In genomic region chr12:113250045-113250444, GRCh38 we compare ENCODE assay signal across 27 cellular contexts. TPM values are rescaled to one million over a fixed set of nuclear protein-coding genes. Genes with fewer than 3 reads are reported as not detected.
A peak's percentile ranks its signal among the peaks of the same experiment; 100 is the strongest.
DNase-seq lines count a peak whose midpoint lies in the region; ATAC-seq and TF ChIP-seq lines count a peak whose summit lies in the region.
"Had no signal": no experiment of that assay in that cellular context is flagged by ENCODE, and none has a peak within 500 bp of the region (broad histone marks: within the 10 kb centered on the region; RNA-seq: fewer than 3 reads in every experiment).

No MANE protein-coding gene starts in this region.

- H3K4ac ChIP-seq in trophoblast cell (ENCODE audit: low read depth, low read length), result no peak overlapping the region

- H3K23ac ChIP-seq in trophoblast cell (ENCODE audit: low read length), result no peak overlapping the region

- H3K27ac ChIP-seq in left ventricle myocardium inferior (replicated peaks) (peak overlapping the region; percentile 99), trophoblast cell (ENCODE audit: low read depth, low read length) (no peak overlapping the region), thoracic aorta (peak overlapping the region; percentile 25 to 50)
- H3K27ac ChIP-seq: GM23248, HL-60, KMS-11, PC-9 had no signal

- WGBS in trophoblast cell (ENCODE audit: extremely low coverage, insufficient coverage, insufficient read length), result no CpG with 5 or more reads among the region's 6 CpGs

- ATAC-seq in thoracic aorta (ENCODE audit: insufficient number of reproducible peaks, low FRiP score, low read depth), result no peak
- ATAC-seq in activated T-helper 17 cell treated with anti-CD3 and anti-CD28 coated beads, Interleukin-2, amount 50 U/mL, for 72 hours (replicated peaks), result no peak
- no peak for ATAC-seq in GM21423 (IDR thresholded peaks at IDR 0.05; ENCODE audit: unreplicated experiment)

- intact Hi-C loops in left ventricle myocardium inferior (cut with micrococcal nuclease), result no loop called here
- intact Hi-C loops in cardiac septum (cut with DNase I), result no loop called here

- H3K79me2 ChIP-seq in trophoblast cell (ENCODE audit: control insufficient read depth, insufficient read depth, low read length, poor library complexity), result peaks cover 14% of the 10 kb centered on the region

- peak overlapping the region; percentile 31 for H4K91ac ChIP-seq in trophoblast cell (ENCODE audit: low read depth, low read length)

- no peak overlapping the region for H4K12ac ChIP-seq in trophoblast cell (ENCODE audit: low read depth, low read length)

- peaks cover 95% of the 10 kb centered on the region for H3K4me1 ChIP-seq in left ventricle myocardium inferior
- H3K4me1 ChIP-seq in trophoblast cell (ENCODE audit: control insufficient read depth in 1 of 2, insufficient read depth in 2 of 2, low read length in 2 of 2), result peaks cover 35 to 40% of the 10 kb centered on the region in 2 experiments
- peaks cover 27 to 55% of the 10 kb centered on the region in 2 donors for H3K4me1 ChIP-seq in thoracic aorta (ENCODE audit: control insufficient read depth in 1 of 2, low read depth in 2 of 2)
- H3K4me1 ChIP-seq: HAP-1 had no signal

- H3K14ac ChIP-seq in trophoblast cell (ENCODE audit: low read length), result no peak overlapping the region

- no peaks in the 10 kb centered on the region for H3K27me3 Mint-ChIP-seq in activated T-helper 17 cell treated with anti-CD3 and anti-CD28 coated beads, Interleukin-2, amount 50 U/mL, for 72 hours
- H3K27me3 Mint-ChIP-seq: CD8-positive, alpha-beta memory T cell; IgD-negative memory B cell had no signal

- peak overlapping the region; percentile 21 for H3K18ac ChIP-seq in trophoblast cell (ENCODE audit: low read length)

- no peak overlapping the region for H3K27ac Mint-ChIP-seq in activated T-helper 17 cell treated with anti-CD3 and anti-CD28 coated beads, Interleukin-2, amount 50 U/mL, for 72 hours
- H3K27ac Mint-ChIP-seq: CD8-positive, alpha-beta memory T cell; HFFc6; IgD-negative memory B cell had no signal

- H3K9me3 ChIP-seq in left ventricle myocardium inferior (replicated peaks) (peaks cover 16% of the 10 kb centered on the region), trophoblast cell (ENCODE audit: insufficient read depth, low read depth, low read length) (no peaks in the 10 kb centered on the region), thoracic aorta (no peaks in the 10 kb centered on the region)
- H3K9me3 ChIP-seq: BE2C, HAP-1 had no signal

- no peak overlapping the region for H2BK5ac ChIP-seq in trophoblast cell (ENCODE audit: low read depth, low read length, poor library complexity)

- TF ChIP-seq CTCF in left ventricle myocardium inferior (IDR thresholded peaks at IDR 0.05; ENCODE audit: borderline replicate concordance) (no peak), thoracic aorta (IDR thresholded peaks at IDR 0.05) (no peak)

- H3K9me3 Mint-ChIP-seq in activated T-helper 17 cell treated with anti-CD3 and anti-CD28 coated beads, Interleukin-2, amount 50 U/mL, for 72 hours, result no peaks in the 10 kb centered on the region

- H3K4me1 Mint-ChIP-seq in activated T-helper 17 cell treated with anti-CD3 and anti-CD28 coated beads, Interleukin-2, amount 50 U/mL, for 72 hours, result no peaks in the 10 kb centered on the region
- H3K4me1 Mint-ChIP-seq: CD8-positive, alpha-beta memory T cell had no signal

- no peak overlapping the region for H2BK120ac ChIP-seq in trophoblast cell (ENCODE audit: insufficient read depth, low read length, poor library complexity)

- H3K4me3 ChIP-seq in left ventricle myocardium inferior, result no peak overlapping the region
- H3K4me3 ChIP-seq in trophoblast cell (ENCODE audit: low read depth, low read length), result no peak overlapping the region
- no peak overlapping the region for H3K4me3 ChIP-seq in thoracic aorta
- H3K4me3 ChIP-seq: GM23248, HAP-1, PC-9 had no signal

- H3K9ac ChIP-seq in trophoblast cell (ENCODE audit: low read length), result no peak overlapping the region
- H3K9ac ChIP-seq: GM23248, KMS-11 had no signal

- peaks cover 50% of the 10 kb centered on the region for H3K36me3 ChIP-seq in left ventricle myocardium inferior
- H3K36me3 ChIP-seq in trophoblast cell (ENCODE audit: control insufficient read depth in 1 of 2, insufficient read depth in 2 of 2, low read length in 2 of 2), result peaks cover 2 to 14% of the 10 kb centered on the region in 2 experiments
- H3K36me3 ChIP-seq in thoracic aorta, result peaks cover 5% of the 10 kb centered on the region

- peaks cover 39% of the 10 kb centered on the region for H3K79me1 ChIP-seq in trophoblast cell (ENCODE audit: low read length)

- peak overlapping the region; percentile 2 for H2BK12ac ChIP-seq in trophoblast cell (ENCODE audit: low read length)

- no peak overlapping the region for H4K8ac ChIP-seq in trophoblast cell (ENCODE audit: low read depth, low read length)

- no peak overlapping the region for H3K4me2 ChIP-seq in trophoblast cell (ENCODE audit: low read length)
- H3K4me2 ChIP-seq: KMS-11, PC-9 had no signal

- H2AK5ac ChIP-seq in trophoblast cell (ENCODE audit: low read length), result peak overlapping the region; percentile 4

- DNase-seq in left ventricle myocardium inferior (no peak), cardiac septum (ENCODE audit: low spot score) (no peak), cerebellar cortex (ENCODE audit: low spot score) (peak; percentile 70), trophoblast cell (no peak), thoracic aorta (ENCODE audit: low spot score) (no peak), HK-2 (ENCODE audit: unreplicated experiment) (no peak)
- DNase-seq: 8988T; ACHN; BE2C; Calu3; CD8-positive, alpha-beta memory T cell; GM23248; HFFc6; MM.1S; NCI-H2029 treated with DMSO at 0.1 percent for 48 hours; NCI-H446 treated with DMSO at 0.1 percent for 48 hours; NCI-H526; NCI-H82; PC-9; SHP77 had no signal

- no peak overlapping the region for H2AFZ ChIP-seq in trophoblast cell (ENCODE audit: insufficient read depth, low read length, poor library complexity)
- H2AFZ ChIP-seq: GM23248, PC-9 had no signal

- no peak overlapping the region for H3K4me3 Mint-ChIP-seq in activated T-helper 17 cell treated with anti-CD3 and anti-CD28 coated beads, Interleukin-2, amount 50 U/mL, for 72 hours
- H3K4me3 Mint-ChIP-seq: CD14-positive monocyte; CD8-positive, alpha-beta memory T cell; HFFc6; IgD-negative memory B cell had no signal

- no peaks in the 10 kb centered on the region for H3K27me3 ChIP-seq in left ventricle myocardium inferior (ENCODE audit: low read depth)
- H3K27me3 ChIP-seq in trophoblast cell (ENCODE audit: insufficient read depth, low read length), result no peaks in the 10 kb centered on the region
- H3K27me3 ChIP-seq in thoracic aorta (replicated peaks; ENCODE audit: insufficient read depth), result no peaks in the 10 kb centered on the region
- H3K27me3 ChIP-seq: BE2C had no signal

- H3K36me3 Mint-ChIP-seq in activated T-helper 17 cell treated with anti-CD3 and anti-CD28 coated beads, Interleukin-2, amount 50 U/mL, for 72 hours (ENCODE audit: low read depth), result peaks cover 44% of the 10 kb centered on the region

RNA-seq across cellular contexts. Expression of gene TPCN1, which starts 28.8 kb away (rescaled TPM):
- total RNA-seq in left ventricle myocardium inferior (153 TPM), cardiac septum (77.1 TPM), thoracic aorta (10 to 100 TPM; 84.1 to 93.5 TPM)
- 14.9 and 16.0 TPM in 2 replicates for polyA plus RNA-seq in trophoblast cell (2013)
- 10 to 100 TPM; 29.4 to 67.7 TPM for total RNA-seq in activated T-helper 17 cell treated with anti-CD3 and anti-CD28 coated beads, Interleukin-2, amount 50 U/mL, for 72 hours
